ENCODE assay signal across 8 cellular contexts in the genomic region with DNA sequence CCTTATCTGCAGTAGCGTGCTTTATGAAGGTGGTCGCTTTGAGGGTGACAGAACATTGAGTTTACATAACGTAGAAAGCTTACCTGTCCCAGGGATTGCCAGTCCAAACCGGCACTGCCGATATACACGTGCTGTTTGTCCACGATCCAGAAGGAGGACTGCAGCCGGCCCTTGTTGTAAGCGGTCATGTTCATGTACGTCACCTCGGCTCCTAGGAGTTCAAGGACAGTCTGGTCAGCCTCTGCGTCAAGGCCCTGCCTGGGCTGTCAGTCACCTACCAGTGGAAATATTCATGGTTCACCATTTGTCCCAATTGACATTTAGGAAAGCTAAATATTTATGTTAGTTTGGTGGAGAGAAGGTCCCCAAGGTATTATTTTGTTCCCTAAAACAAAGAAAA.
"Had no signal": no experiment of that assay in that cellular context is flagged by ENCODE, and none has a peak within 500 bp of the region (broad histone marks: within the 10 kb centered on the region; RNA-seq: fewer than 3 reads in every experiment).

No MANE protein-coding gene starts in this region.

- H3K27me3 Mint-ChIP-seq: IgD-negative memory B cell had no signal

- H3K9ac ChIP-seq: GM23248 had no signal

- H3K4me1 Mint-ChIP-seq: IgD-negative memory B cell had no signal

- H3K27ac Mint-ChIP-seq: HFFc6, IgD-negative memory B cell had no signal

- ATAC-seq: HCT116 had no signal

- H3K9me3 ChIP-seq: HAP-1 had no signal

- H3K36me3 Mint-ChIP-seq: IgD-negative memory B cell had no signal

- H3K4me3 Mint-ChIP-seq: HFFc6, IgD-negative memory B cell had no signal

- H3K27ac ChIP-seq: GM23248 had no signal

- DNase-seq: GM23248, H7, HFFc6, KBM-7 had no signal

- H3K36me3 ChIP-seq: HAP-1 had no signal

- H3K4me3 ChIP-seq: GM23248, HAP-1 had no signal

- FAIRE-seq: HTR-8/SVneo had no signal

- H2AFZ ChIP-seq: GM23248 had no signal
